In the genomic region with DNA sequence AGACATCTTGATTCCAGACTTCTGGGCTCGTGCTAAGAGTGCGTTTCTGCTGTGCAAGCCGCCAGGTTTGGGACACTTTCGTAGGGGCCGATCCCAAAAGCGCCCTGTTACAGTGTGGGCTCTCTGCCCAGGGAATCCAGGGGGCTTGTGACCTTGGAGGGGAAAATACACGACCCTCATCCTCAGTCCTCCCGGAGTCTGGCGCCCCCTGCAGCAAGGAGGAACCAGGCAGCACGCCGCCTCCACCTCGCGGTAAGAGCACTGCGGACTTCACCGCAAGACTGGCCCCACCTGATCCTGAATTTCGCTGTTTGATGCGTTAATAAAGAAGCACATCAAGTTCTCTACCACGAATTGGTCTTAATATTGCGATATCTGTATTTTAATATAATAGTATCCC, we compare ENCODE assay signal across 1 cellular context.
TF ChIP-seq lines count a peak whose summit lies in the region.

No MANE protein-coding gene starts in this region.

TF ChIP-seq in IMR-90, 13 proteins besides CTCF, POLR2A, EP300 and RAD21:
- TF ChIP-seq RCOR1 (IDR thresholded peaks at IDR 0.05; ENCODE audit: insufficient replicate concordance, low read length) = no peak
- TF ChIP-seq RFX5 (IDR thresholded peaks at IDR 0.05; ENCODE audit: low read depth, low read length) = no peak
- no peak for TF ChIP-seq MAZ (IDR thresholded peaks at IDR 0.05; ENCODE audit: borderline replicate concordance, low read depth, low read length)
- no peak for TF ChIP-seq CHD1 (IDR thresholded peaks at IDR 0.05; ENCODE audit: low read depth, low read length)
- TF ChIP-seq MXI1 (IDR thresholded peaks at IDR 0.05; ENCODE audit: borderline replicate concordance, low read depth, low read length) = no peak
- TF ChIP-seq MAFK (IDR thresholded peaks at IDR 0.05; ENCODE audit: low read depth, low read length) = no peak
- TF ChIP-seq CEBPB (IDR thresholded peaks at IDR 0.05; ENCODE audit: low read depth, low read length) = no peak
- TF ChIP-seq, protein P1, sequence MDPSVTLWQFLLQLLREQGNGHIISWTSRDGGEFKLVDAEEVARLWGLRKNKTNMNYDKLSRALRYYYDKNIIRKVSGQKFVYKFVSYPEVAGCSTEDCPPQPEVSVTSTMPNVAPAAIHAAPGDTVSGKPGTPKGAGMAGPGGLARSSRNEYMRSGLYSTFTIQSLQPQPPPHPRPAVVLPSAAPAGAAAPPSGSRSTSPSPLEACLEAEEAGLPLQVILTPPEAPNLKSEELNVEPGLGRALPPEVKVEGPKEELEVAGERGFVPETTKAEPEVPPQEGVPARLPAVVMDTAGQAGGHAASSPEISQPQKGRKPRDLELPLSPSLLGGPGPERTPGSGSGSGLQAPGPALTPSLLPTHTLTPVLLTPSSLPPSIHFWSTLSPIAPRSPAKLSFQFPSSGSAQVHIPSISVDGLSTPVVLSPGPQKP (IDR thresholded peaks at IDR 0.05; ENCODE audit: borderline replicate concordance, low read depth, low read length) = no peak
- TF ChIP-seq NFE2L2 (IDR thresholded peaks at IDR 0.05; ENCODE audit: low read depth, low read length) = no peak
